In the genomic region with DNA sequence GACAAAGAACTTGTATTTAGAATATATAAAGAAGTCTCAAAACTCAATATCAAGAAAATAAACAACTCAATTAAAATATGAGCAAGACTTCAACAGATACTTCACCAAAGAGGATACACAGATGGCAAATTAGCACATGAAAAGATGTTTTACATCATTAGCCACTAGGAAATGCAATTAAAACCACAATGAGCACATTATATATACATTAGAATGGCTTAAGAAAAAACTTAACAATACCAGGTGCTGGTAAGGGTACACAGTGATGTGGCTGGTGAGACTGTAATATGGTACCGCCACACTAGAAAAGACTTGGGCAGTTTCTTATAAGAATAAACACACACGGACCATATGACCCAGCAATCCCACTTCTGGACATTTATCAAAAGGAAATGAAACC, we compare ENCODE assay signal across 16 cellular contexts. TPM values are rescaled to one million over a fixed set of nuclear protein-coding genes. Genes with fewer than 3 reads are reported as not detected.
DNase-seq lines count a peak whose midpoint lies in the region; ATAC-seq, FAIRE-seq and TF ChIP-seq lines count a peak whose summit lies in the region.
"Had no signal": no experiment of that assay in that cellular context is flagged by ENCODE, and none has a peak within 500 bp of the region (broad histone marks: within the 10 kb centered on the region; RNA-seq: fewer than 3 reads in every experiment).

No MANE protein-coding gene starts in this region.

- H4K20me1 ChIP-seq in DOHH2 (ENCODE audit: control insufficient read depth, insufficient read depth, low read depth, low read length) = peaks cover 9% of the 10 kb centered on the region
- peaks cover 4 to 13% of the 10 kb centered on the region in 2 experiments for H4K20me1 ChIP-seq in H1 (replicated peaks in 1 of 2; ENCODE audit: control insufficient read depth in 1 of 2, insufficient read depth in 2 of 2, low read length in 2 of 2)

- no peak overlapping the region for H2BK12ac ChIP-seq in H1 (ENCODE audit: low read depth, low read length)

- WGBS in H1 (ENCODE audit: extremely low coverage in 1 of 2, insufficient coverage in 1 of 2, insufficient read length in 1 of 2, insufficient replicate concordance in 2 of 2, low coverage in 1 of 2, low lambda C conversion rate in 2 of 2, missing lambda C conversion rate in 1 of 2), 2 experiments = 57% methylated on average over 2 of the region's 2 CpGs; no CpG with 5 or more reads in 1 of the 2 experiments

- no peak overlapping the region for H3K14ac ChIP-seq in H1 (ENCODE audit: insufficient read length)

- H2BK20ac ChIP-seq in H1 (ENCODE audit: low read length) = no peak overlapping the region

- H3K27me3 ChIP-seq in DOHH2 (ENCODE audit: control insufficient read depth, low read length) (no peaks in the 10 kb centered on the region), H1 (replicated peaks in 1 of 4; ENCODE audit: control insufficient read depth in 3 of 4, extremely low read depth in 1 of 4, insufficient read depth in 3 of 4, low read length in 3 of 4) (no peaks in the 10 kb centered on the region), foreskin keratinocyte (no peaks in the 10 kb centered on the region)
- H3K27me3 ChIP-seq: adrenal gland had no signal

- peaks cover 69% of the 10 kb centered on the region for H3K36me3 Mint-ChIP-seq in T-cell

- H2BK5ac ChIP-seq in H1 (ENCODE audit: low read depth, low read length) = no peak overlapping the region

- H3K79me2 ChIP-seq in DOHH2 (ENCODE audit: control insufficient read depth, low read length) = peaks cover 6% of the 10 kb centered on the region
- H3K79me2 ChIP-seq in H1 (ENCODE audit: control insufficient read depth in 1 of 2, insufficient read depth in 2 of 2, low read length in 2 of 2) = peaks cover 0 to 92% of the 10 kb centered on the region in 2 experiments; a peak in 3 of 4 replicates

- no peak for ATAC-seq in T-cell (replicated peaks in 1 of 4)
- ATAC-seq in foreskin keratinocyte = no peak
- ATAC-seq in GM21526 (IDR thresholded peaks at IDR 0.05; ENCODE audit: low FRiP score, unreplicated experiment) = no peak
- ATAC-seq: K562 had no signal

- no peak overlapping the region for H3K9ac ChIP-seq in H1 (replicated peaks in 1 of 4; ENCODE audit: extremely low read depth in 1 of 4, low read depth in 3 of 4, low read length in 3 of 4)

- CTCF ChIA-PET in T-cell (lab: Charles Lee) = interaction anchor here in 1 of 2 donors (1.2 to 1.6 kb wide), 3 partner anchors 20 to 53 kb away, joined by 4 to 6 read pairs (median 5); no protein-coding TSS in a partner anchor
- CTCF ChIA-PET in H1 (lab: Charles Lee; ENCODE audit: partially characterized antibody) = interaction anchor here (1.1 to 2.1 kb wide), 7 partner anchors 9 to 123 kb away, joined by 3 to 9 read pairs (median 4); no protein-coding TSS in a partner anchor

- no peak overlapping the region for H2BK15ac ChIP-seq in H1 (ENCODE audit: low read length)

- no peak overlapping the region for H3K4ac ChIP-seq in H1 (replicated peaks; ENCODE audit: insufficient read length, low read depth, low read length)

- no peak for TF ChIP-seq CTCF in DOHH2 (IDR thresholded peaks at IDR 0.05; ENCODE audit: low read depth, low read length, poor library complexity, severe bottlenecking)
- no peak for TF ChIP-seq CTCF in H1 (IDR thresholded peaks at IDR 0.05; ENCODE audit: control extremely low read depth in 1 of 3, insufficient read depth in 1 of 3, low read depth in 1 of 3, low read length in 3 of 3)
- TF ChIP-seq CTCF in foreskin keratinocyte (conservative IDR thresholded peaks at IDR 0.05) = no peak

- H2BK120ac ChIP-seq in H1 (replicated peaks; ENCODE audit: low read depth, low read length) = no peak overlapping the region

- H3K9me3 ChIP-seq in DOHH2 (ENCODE audit: control insufficient read depth, insufficient read depth, low read length) (no peaks in the 10 kb centered on the region), H1 (ENCODE audit: insufficient read depth in 2 of 2, low read depth in 1 of 2, low read length in 1 of 2) (no peaks in the 10 kb centered on the region)
- H3K9me3 ChIP-seq: adrenal gland had no signal

- H3K36me3 ChIP-seq in DOHH2 (ENCODE audit: control insufficient read depth, low read length) = no peaks in the 10 kb centered on the region
- 0 out of 8 replicates have a peak, but pooled peaks cover 0 to 3% (median 0%) of the 10 kb centered on the region in 4 experiments for H3K36me3 ChIP-seq in H1 (ENCODE audit: control insufficient read depth in 2 of 4, insufficient read depth in 4 of 4, low read length in 3 of 4)
- H3K36me3 ChIP-seq: adrenal gland had no signal

- peaks cover 95 to 98% (median 98%) of the 10 kb centered on the region in 3 donors for H3K4me1 Mint-ChIP-seq in T-cell

- peaks cover 23% of the 10 kb centered on the region for H3K79me1 ChIP-seq in H1 (ENCODE audit: low read depth, low read length)

- no peaks in the 10 kb centered on the region for H3K9me2 ChIP-seq in DOHH2 (replicated peaks; ENCODE audit: control insufficient read depth, low read length)

- no peaks in the 10 kb centered on the region for H3F3A ChIP-seq in DOHH2 (ENCODE audit: control insufficient read depth, insufficient read depth)

- H2AFZ ChIP-seq in H1 (ENCODE audit: low read length) = no peak overlapping the region

- H3K4me2 ChIP-seq in DOHH2 (ENCODE audit: low read length) (peak overlapping the region; percentile 25), H1 (ENCODE audit: insufficient read depth in 1 of 2, low read depth in 2 of 2, low read length in 2 of 2) (peak overlapping the region; percentile 12 to 27; a peak in 3 of 4 replicates)

- no peak overlapping the region for H4K8ac ChIP-seq in H1 (ENCODE audit: extremely low read depth, insufficient read depth, low read length)

- peaks cover 28% of the 10 kb centered on the region for H3K4me1 ChIP-seq in DOHH2 (ENCODE audit: control insufficient read depth, low read length)
- peaks cover 6 to 31% (median 20%) of the 10 kb centered on the region in 4 experiments for H3K4me1 ChIP-seq in H1 (replicated peaks in 1 of 4; ENCODE audit: control insufficient read depth in 3 of 4, insufficient read depth in 4 of 4, low read length in 3 of 4)
- no peaks in the 10 kb centered on the region for H3K4me1 ChIP-seq in foreskin keratinocyte

- no peaks in the 10 kb centered on the region for H3K9me3 Mint-ChIP-seq in T-cell

- TF ChIP-seq RAD21 in H1 (IDR thresholded peaks at IDR 0.05 in 1 of 2, conservative IDR thresholded peaks at IDR 0.05 in 1 of 2; ENCODE audit: low read depth in 2 of 2, low read length in 2 of 2) = no peak

- no peaks in the 10 kb centered on the region for H3K27me3 Mint-ChIP-seq in T-cell

- TF ChIP-seq EP300 in H1 (IDR thresholded peaks at IDR 0.05; ENCODE audit: borderline replicate concordance in 1 of 2, low read depth in 2 of 2, low read length in 2 of 2) = no peak

- no peak for TF ChIP-seq POLR2A in H1 (IDR thresholded peaks at IDR 0.05; ENCODE audit: control extremely low read depth in 1 of 2, low read depth in 2 of 2, low read length in 2 of 2)

- no peak overlapping the region for H2AK5ac ChIP-seq in H1 (ENCODE audit: low read depth, low read length)

- peak overlapping the region; percentile 97 to 98 for H3K27ac Mint-ChIP-seq in T-cell

- no peak overlapping the region for H4K5ac ChIP-seq in H1 (ENCODE audit: insufficient read length, low read depth, low read length)

- H3K56ac ChIP-seq in H1 (replicated peaks; ENCODE audit: insufficient read length, low read depth, low read length) = no peak overlapping the region

- no peak overlapping the region for H4K91ac ChIP-seq in H1 (replicated peaks; ENCODE audit: insufficient read length, low read length)

- H3K23me2 ChIP-seq in H1 (ENCODE audit: low read depth, low read length) = no peaks in the 10 kb centered on the region

- POLR2A ChIA-PET in T-cell (lab: Charles Lee) = interaction anchor here (0.6 to 1.0 kb wide), 2 partner anchors 61 to 78 kb away, joined by 3 to 4 read pairs; no protein-coding TSS in a partner anchor
- POLR2A ChIA-PET in H1 (lab: Charles Lee; ENCODE audit: partially characterized antibody) = no interaction called here

- DNase-seq in DMS153 (lab: John Stamatoyannopoulos, UW) (peak; percentile 1), DMS153 treated with DMSO at 0.1 percent for 48 hours (lab: John Stamatoyannopoulos, UW; ENCODE audit: unreplicated experiment) (no peak), T-cell (no peak), H1 (ENCODE audit: low read depth in 1 of 2, low spot score in 2 of 2) (no peak), activated gamma-delta T cell treated with Interleukin-2 at 50 U/mL for 16 hours (no peak), foreskin keratinocyte (no peak)
- DNase-seq: activated CD4-positive, CD25-positive, alpha-beta regulatory T cell treated with anti-CD3 and anti-CD28 coated beads, Interleukin-2, amount 50 U/mL, for 72 hours; adrenal gland; mesenchymal stem cell; NCI-H1694 had no signal

- H3K4me3 ChIP-seq in DOHH2 (ENCODE audit: low read length) = no peak overlapping the region
- peak overlapping the region in 1 of 4 experiments; percentile 23; a peak in 1 of 8 replicates for H3K4me3 ChIP-seq in H1 (ENCODE audit: extremely low read depth in 1 of 4, insufficient read depth in 2 of 4, low read depth in 3 of 4, low read length in 4 of 4)
- H3K4me3 ChIP-seq: adrenal gland, coronary artery, K562, SK-N-MC, skin epidermis had no signal

- H3K18ac ChIP-seq in H1 (ENCODE audit: extremely low read depth, low read length) = no peak overlapping the region

- peak overlapping the region; percentile 50 to 80 (median 57) for H3K4me3 Mint-ChIP-seq in T-cell

- H3K27ac ChIP-seq in DOHH2 (ENCODE audit: low read depth, low read length) = no peak overlapping the region
- no peak overlapping the region for H3K27ac ChIP-seq in H1 (ENCODE audit: low read depth, low read length)
- no peak overlapping the region for H3K27ac ChIP-seq in foreskin keratinocyte
- H3K27ac ChIP-seq: adrenal gland, coronary artery, SK-N-MC had no signal

- no peak for FAIRE-seq in H1 (lab: Jason Lieb, UNC)
- FAIRE-seq: K562 had no signal

- H3K23ac ChIP-seq in H1 (ENCODE audit: insufficient read length) = no peak overlapping the region

TF ChIP-seq in H1, 55 proteins besides CTCF, POLR2A, EP300 and RAD21 (continues in another document):
- TF ChIP-seq SRF (IDR thresholded peaks at IDR 0.05; ENCODE audit: low read depth, low read length) (no peak), CREB1 (IDR thresholded peaks at IDR 0.05) (no peak), NANOG (IDR thresholded peaks at IDR 0.05; ENCODE audit: insufficient read depth, low read depth, low read length, poor library complexity, severe bottlenecking) (no peak)

RNA-seq across cellular contexts. Expression of a gene that starts 27.7 kb away (rescaled TPM):
- total RNA-seq in T-cell = 100 to 1,000 TPM; 347 to 585 (median 434) TPM
- total RNA-seq in H1 (2021; fragmentation: NEBNext Ultra II Directional; extraction: Animal tissue kit (Norgen Biotek cat#: 25700)) = 63.1 and 70.4 TPM in 2 replicates
- 21.0 and 34.3 TPM in 2 replicates for polyA plus RNA-seq in H1 (2011; rRNA removed)
- polyA plus RNA-seq in H1 (2011; cell fraction: cytosol; rRNA removed) = 22.5 TPM
- 77.9 TPM for polyA plus RNA-seq in H1 (2011; cell fraction: nucleus; rRNA removed)
- polyA plus RNA-seq in H1 (2012, experiment 1 of 2) = 37.1 to 43.6 TPM (median 42.0 TPM) in 4 replicates
- 17.8 TPM for polyA plus RNA-seq in H1 (2012, experiment 2 of 2)
- 49.6 TPM for polyA plus RNA-seq in H1 (2013, experiment 1 of 2)
- polyA plus RNA-seq in H1 (2013, experiment 2 of 2) = 47.0 TPM
- polyA minus RNA-seq in H1 (2011; rRNA and poly(A)+ RNA removed) = 28.5 and 31.1 TPM in 2 replicates
- polyA minus RNA-seq in H1 (2011; cell fraction: cytosol; rRNA and poly(A)+ RNA removed) = 39.3 TPM
- 60.8 TPM for polyA minus RNA-seq in H1 (2011; cell fraction: nucleus; rRNA and poly(A)+ RNA removed)
- total RNA-seq in foreskin keratinocyte = 1.9 TPM in 2 replicates
- 0.68 and 0.69 TPM in 2 replicates for polyA plus RNA-seq in foreskin keratinocyte

Comparison
In these comparisons a context has a peak if more than half of its experiments do, and no peak if none do; other contexts are left out.
1. RNA of a gene that starts 27.7 kb away (total RNA-seq): 347 to 585 TPM in T-cell and 63.1 to 70.4 TPM in H1; 1.9 TPM in foreskin keratinocyte; every median in the first group is over 10 times any median in the second.